Comparison of ENCODE assay signal across 11 cellular contexts in the genomic region with DNA sequence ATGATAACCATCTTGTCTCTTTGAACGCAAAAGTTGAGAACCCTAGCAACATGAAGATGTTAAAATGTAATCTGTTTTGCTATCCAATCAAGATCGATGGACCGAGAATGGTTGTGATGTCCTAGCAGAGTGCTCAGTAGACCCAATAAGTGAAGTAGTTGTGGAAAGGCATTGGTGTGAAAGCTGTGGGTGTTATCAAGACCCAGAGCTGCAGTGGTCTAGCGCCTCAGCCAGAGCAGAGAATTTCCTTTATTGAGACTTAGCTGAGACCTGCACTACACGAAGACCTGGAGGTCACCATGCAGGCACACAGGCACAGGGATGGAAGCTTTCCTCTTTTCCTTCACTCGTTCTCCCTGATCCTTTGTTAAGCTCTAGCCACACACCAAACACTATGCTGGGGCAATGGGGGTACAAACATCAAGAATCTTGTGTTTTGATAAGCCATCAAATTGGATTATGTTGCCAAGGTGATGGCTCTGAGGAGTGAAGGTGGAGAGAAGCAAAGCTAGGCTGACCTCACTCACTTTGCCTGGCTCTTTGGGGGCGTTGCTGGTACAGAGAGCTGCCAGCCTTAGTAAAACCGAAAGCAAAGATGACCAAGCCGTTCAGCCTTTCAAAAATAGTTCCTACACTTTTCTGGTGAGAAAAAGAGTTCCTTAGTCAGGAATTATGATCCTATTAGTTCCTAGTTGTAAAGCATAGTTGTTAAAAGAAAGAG. TPM values are rescaled to one million over a fixed set of nuclear protein-coding genes. Genes with fewer than 3 reads are reported as not detected.
A peak's percentile ranks its signal among the peaks of the same experiment; 100 is the strongest.
DNase-seq lines count a peak whose midpoint lies in the region; ATAC-seq lines count a peak whose summit lies in the region.
"Had no signal": no experiment of that assay in that cellular context is flagged by ENCODE, and none has a peak within 500 bp of the region (broad histone marks: within the 10 kb centered on the region; RNA-seq: fewer than 3 reads in every experiment).

No MANE protein-coding gene starts in this region.

- H3K36me3 Mint-ChIP-seq in dendritic cell treated with granulocyte-macrophage colony-stimulating factor and Interleukin-4, amounts not matched to agents 40 ng/mL and 50 ng/mL, for 4 days (ENCODE audit: low read depth) = peaks cover 1% of the 10 kb centered on the region
- H3K36me3 Mint-ChIP-seq in activated CD4-positive, alpha-beta memory T cell treated with anti-CD3 and anti-CD28 coated beads, Interleukin-2, amount 10 ng/mL, durations not matched to agents 7 days and 5 days (ENCODE audit: low read depth) = no peaks in the 10 kb centered on the region

- DNase-seq in AG08396 (ENCODE audit: low spot score) (peak; percentile 27), GM19238 (ENCODE audit: insufficient read length, low spot score) (peak; percentile 22), DMS153 (lab: John Stamatoyannopoulos, UW) (no peak), NCI-H187 treated with DMSO at 0.1 percent for 48 hours (lab: John Stamatoyannopoulos, UW) (no peak)
- DNase-seq in activated CD4-positive, alpha-beta T cell treated with anti-CD3 and anti-CD28 coated beads, Interleukin-2, amount 50 U/mL, for 48 hours = no peak
- DNase-seq in activated CD4-positive, alpha-beta memory T cell treated with anti-CD3 and anti-CD28 coated beads, Interleukin-2, amount 10 ng/mL, durations not matched to agents 7 days and 5 days = no peak
- DNase-seq: activated CD4-positive, alpha-beta T cell treated with anti-CD3 and anti-CD28 coated beads, Interleukin-2, amount 50 U/mL, for 4 hours; DMS79; KBM-7 had no signal

- ATAC-seq in HG03097 (IDR thresholded peaks at IDR 0.05; ENCODE audit: low FRiP score, unreplicated experiment) = peak; percentile 73

- H3K27ac Mint-ChIP-seq in dendritic cell treated with granulocyte-macrophage colony-stimulating factor and Interleukin-4, amounts not matched to agents 40 ng/mL and 50 ng/mL, for 4 days = peak overlapping the region; percentile 30
- no peak overlapping the region for H3K27ac Mint-ChIP-seq in activated CD4-positive, alpha-beta memory T cell treated with anti-CD3 and anti-CD28 coated beads, Interleukin-2, amount 10 ng/mL, durations not matched to agents 7 days and 5 days

- intact Hi-C loops in dendritic cell treated with granulocyte-macrophage colony-stimulating factor and Interleukin-4, amounts not matched to agents 40 ng/mL and 50 ng/mL, for 4 days (cut with micrococcal nuclease) = loop anchor here (10.0 kb wide), 1 partner anchor 589 kb away; no protein-coding TSS in a partner anchor

- peak overlapping the region; percentile 32 for H3K4me3 Mint-ChIP-seq in dendritic cell treated with granulocyte-macrophage colony-stimulating factor and Interleukin-4, amounts not matched to agents 40 ng/mL and 50 ng/mL, for 4 days
- H3K4me3 Mint-ChIP-seq in activated CD4-positive, alpha-beta memory T cell treated with anti-CD3 and anti-CD28 coated beads, Interleukin-2, amount 10 ng/mL, durations not matched to agents 7 days and 5 days = no peak overlapping the region

- H3K27me3 Mint-ChIP-seq in dendritic cell treated with granulocyte-macrophage colony-stimulating factor and Interleukin-4, amounts not matched to agents 40 ng/mL and 50 ng/mL, for 4 days = no peaks in the 10 kb centered on the region
- no peaks in the 10 kb centered on the region for H3K27me3 Mint-ChIP-seq in activated CD4-positive, alpha-beta memory T cell treated with anti-CD3 and anti-CD28 coated beads, Interleukin-2, amount 10 ng/mL, durations not matched to agents 7 days and 5 days

- no peaks in the 10 kb centered on the region for H3K9me3 Mint-ChIP-seq in dendritic cell treated with granulocyte-macrophage colony-stimulating factor and Interleukin-4, amounts not matched to agents 40 ng/mL and 50 ng/mL, for 4 days
- no peaks in the 10 kb centered on the region for H3K9me3 Mint-ChIP-seq in activated CD4-positive, alpha-beta memory T cell treated with anti-CD3 and anti-CD28 coated beads, Interleukin-2, amount 10 ng/mL, durations not matched to agents 7 days and 5 days

- POLR2A ChIA-PET in activated CD4-positive, alpha-beta memory T cell treated with anti-CD3 and anti-CD28 coated beads, Interleukin-2, amount 10 ng/mL, durations not matched to agents 7 days and 5 days (lab: Charles Lee) = interaction anchor here (1.8 kb wide), 1 partner anchor 64 kb away, joined by 6 read pairs; the partner anchor contains the start of gene VAMP4

- CTCF ChIA-PET in activated CD4-positive, alpha-beta memory T cell treated with anti-CD3 and anti-CD28 coated beads, Interleukin-2, amount 10 ng/mL, durations not matched to agents 7 days and 5 days (lab: Charles Lee) = interaction anchor here (1.0 to 8.5 kb wide), 2 partner anchors 37 to 177 kb away, joined by 3 to 122 read pairs; no protein-coding TSS in a partner anchor

- H3K4me1 Mint-ChIP-seq in dendritic cell treated with granulocyte-macrophage colony-stimulating factor and Interleukin-4, amounts not matched to agents 40 ng/mL and 50 ng/mL, for 4 days (ENCODE audit: low read depth) = peaks cover 31% of the 10 kb centered on the region
- H3K4me1 Mint-ChIP-seq in activated CD4-positive, alpha-beta memory T cell treated with anti-CD3 and anti-CD28 coated beads, Interleukin-2, amount 10 ng/mL, durations not matched to agents 7 days and 5 days = peaks cover 9% of the 10 kb centered on the region

RNA-seq across cellular contexts. Expression of gene METTL13, which starts 24.1 kb away (rescaled TPM):
- total RNA-seq in activated CD4-positive, alpha-beta memory T cell treated with anti-CD3 and anti-CD28 coated beads, Interleukin-2, amount 10 ng/mL, durations not matched to agents 7 days and 5 days = 10 to 100 TPM; 42.9 to 44.5 TPM

RNA-seq across cellular contexts. Expression of gene DNM3, which starts 35.7 kb away (rescaled TPM):
- total RNA-seq in activated CD4-positive, alpha-beta memory T cell treated with anti-CD3 and anti-CD28 coated beads, Interleukin-2, amount 10 ng/mL, durations not matched to agents 7 days and 5 days = 1 to 10 TPM; 2.0 to 2.2 TPM

Comparison
In these comparisons a context has a peak if more than half of its experiments do, and no peak if none do; other contexts are left out.
1. DNase-seq: peak in AG08396 (single experiment) and GM19238 (single experiment); none in DMS153 (single experiment), activated CD4-positive, alpha-beta T cell treated with anti-CD3 and anti-CD28 coated beads, Interleukin-2, amount 50 U/mL, for 48 hours (0 of 2), NCI-H187 treated with DMSO at 0.1 percent for 48 hours (single experiment) and activated CD4-positive, alpha-beta memory T cell treated with anti-CD3 and anti-CD28 coated beads, Interleukin-2, amount 10 ng/mL, durations not matched to agents 7 days and 5 days (single experiment).